In genomic region chr2:112630268-112630667, GRCh38 we compare ENCODE assay signal across 11 cellular contexts. TPM values are rescaled to one million over a fixed set of nuclear protein-coding genes. Genes with fewer than 3 reads are reported as not detected.
A peak's percentile ranks its signal among the peaks of the same experiment; 100 is the strongest.
DNase-seq lines count a peak whose midpoint lies in the region; ATAC-seq, FAIRE-seq and TF ChIP-seq lines count a peak whose summit lies in the region.
"Had no signal": no experiment of that assay in that cellular context is flagged by ENCODE, and none has a peak within 500 bp of the region (broad histone marks: within the 10 kb centered on the region; RNA-seq: fewer than 3 reads in every experiment).

No MANE protein-coding gene starts in this region.

- H4K20me1 ChIP-seq in endothelial cell of umbilical vein (replicated peaks; ENCODE audit: control insufficient read depth, extremely low read depth, insufficient read depth, low read length) = no peaks in the 10 kb centered on the region

- H3K4me1 ChIP-seq in SJSA1 (replicated peaks) (peaks cover 79% of the 10 kb centered on the region), endothelial cell of umbilical vein (ENCODE audit: control insufficient read depth, extremely low read depth, insufficient read depth, low read length) (peaks cover 64% of the 10 kb centered on the region), suprapubic skin (peaks cover 27% of the 10 kb centered on the region)

- H3K79me2 ChIP-seq in endothelial cell of umbilical vein (ENCODE audit: control insufficient read depth, insufficient read depth, low read length) = no peaks in the 10 kb centered on the region

- H3K27ac ChIP-seq in SJSA1 = peak overlapping the region; percentile 68; the same call in 1 of the 2 replicates
- H3K27ac ChIP-seq in endothelial cell of umbilical vein (ENCODE audit: insufficient read depth, low read depth, low read length) = peak overlapping the region; percentile 83
- H3K27ac ChIP-seq in suprapubic skin = no peak overlapping the region
- H3K27ac ChIP-seq: thyroid gland had no signal

- dilution Hi-C loops in endothelial cell of umbilical vein (cut with MboI; ENCODE audit: extremely low pct_ligation_motif_present, low sequenced_read_pairs) = no loop called here

- peaks cover 86% of the 10 kb centered on the region for H3K4me1 Mint-ChIP-seq in activated T-cell treated with anti-CD3 and anti-CD28 coated beads, Interleukin-2, amount 50 U/mL, for 24 hours (ENCODE audit: low read depth)

- no peaks in the 10 kb centered on the region for H3K9me1 ChIP-seq in endothelial cell of umbilical vein (replicated peaks; ENCODE audit: control insufficient read depth, extremely low read depth, insufficient read depth, low read length)

- H3K9me3 ChIP-seq in SJSA1 (replicated peaks) (no peaks in the 10 kb centered on the region), endothelial cell of umbilical vein (replicated peaks; ENCODE audit: control insufficient read depth, insufficient read depth, low read length) (no peaks in the 10 kb centered on the region), suprapubic skin (no peaks in the 10 kb centered on the region)
- H3K9me3 ChIP-seq: thyroid gland had no signal

- no peak for TF ChIP-seq CTCF in endothelial cell of umbilical vein (IDR thresholded peaks at IDR 0.05; ENCODE audit: extremely low read depth in 1 of 2, insufficient read depth in 1 of 2, low read depth in 1 of 2, low read length in 2 of 2)
- TF ChIP-seq CTCF in suprapubic skin (IDR thresholded peaks at IDR 0.05) = no peak

- no peak for TF ChIP-seq EP300 in suprapubic skin (IDR thresholded peaks at IDR 0.05)

- ATAC-seq in HG03135 (IDR thresholded peaks at IDR 0.05; ENCODE audit: unreplicated experiment) (no peak), GM21515 (IDR thresholded peaks at IDR 0.05; ENCODE audit: unreplicated experiment) (no peak)

- CTCF ChIA-PET in endothelial cell of umbilical vein (lab: Charles Lee) = interaction anchor here (0.7 to 8.9 kb wide), 11 partner anchors 9 to 97 kb away, joined by 3 to 171 read pairs (median 4); partner anchors contain the start of gene SLC20A1

- H3K36me3 ChIP-seq in SJSA1 = no peaks in the 10 kb centered on the region
- H3K36me3 ChIP-seq in endothelial cell of umbilical vein (ENCODE audit: control insufficient read depth in 2 of 2, extremely low read depth in 1 of 2, insufficient read depth in 2 of 2, low read length in 2 of 2) = no peaks in the 10 kb centered on the region
- H3K36me3 ChIP-seq in suprapubic skin = no peaks in the 10 kb centered on the region
- H3K36me3 ChIP-seq: thyroid gland had no signal

- peak overlapping the region; percentile 29 for H3K4me2 ChIP-seq in endothelial cell of umbilical vein (ENCODE audit: insufficient read depth, low read length)

- WGBS in suprapubic skin = 62% methylated on average over 4 of the region's 4 CpGs

- peak; percentile 63 for FAIRE-seq in endothelial cell of umbilical vein (lab: Jason Lieb, UNC)

- H3K9me3 Mint-ChIP-seq in activated T-cell treated with anti-CD3 and anti-CD28 coated beads, Interleukin-2, amount 50 U/mL, for 24 hours = no peaks in the 10 kb centered on the region

- no peaks in the 10 kb centered on the region for H3K27me3 ChIP-seq in SJSA1 (replicated peaks)
- H3K27me3 ChIP-seq in endothelial cell of umbilical vein (ENCODE audit: control insufficient read depth in 2 of 2, insufficient read depth in 2 of 2, low read length in 2 of 2) = no peaks in the 10 kb centered on the region
- H3K27me3 ChIP-seq in suprapubic skin = no peaks in the 10 kb centered on the region
- H3K27me3 ChIP-seq: thyroid gland had no signal

- H3K4me3 Mint-ChIP-seq in activated T-cell treated with anti-CD3 and anti-CD28 coated beads, Interleukin-2, amount 50 U/mL, for 24 hours = peak overlapping the region; percentile 60

- H3K36me3 Mint-ChIP-seq in activated T-cell treated with anti-CD3 and anti-CD28 coated beads, Interleukin-2, amount 50 U/mL, for 24 hours (ENCODE audit: low read depth) = no peaks in the 10 kb centered on the region

- TF ChIP-seq POLR2A in endothelial cell of umbilical vein (IDR thresholded peaks at IDR 0.05; ENCODE audit: low read depth, low read length) = no peak
- no peak for TF ChIP-seq POLR2A in suprapubic skin (IDR thresholded peaks at IDR 0.05)

- H3K9ac ChIP-seq in endothelial cell of umbilical vein (replicated peaks; ENCODE audit: extremely low read depth, insufficient read depth, low read length) = peak overlapping the region; percentile 27

- intact Hi-C loops in endothelial cell of umbilical vein (cut with micrococcal nuclease) = no loop called here

- no peak for DNase-seq in activated T-cell treated with anti-CD3 and anti-CD28 coated beads, Interleukin-2, amount 50 U/mL, for 24 hours
- DNase-seq in activated T-cell treated with anti-CD3 and anti-CD28 coated beads, Interleukin-2, amount 50 U/mL, for 1 hour = no peak
- DNase-seq in SJSA1 (ENCODE audit: low read depth in 1 of 2, low spot score in 2 of 2) (peak in 1 of 2 experiments; percentile 25), endothelial cell of umbilical vein (ENCODE audit: low read depth, low spot score) (peak; percentile 62), suprapubic skin (ENCODE audit: low spot score in 2 of 2) (peak; percentile 31 to 44), NCI-H446 treated with DMSO at 0.1 percent for 48 hours (lab: John Stamatoyannopoulos, UW) (no peak)
- DNase-seq: midbrain, NCI-H1417 treated with DMSO at 0.1 percent for 48 hours had no signal

- H3K27me3 Mint-ChIP-seq in activated T-cell treated with anti-CD3 and anti-CD28 coated beads, Interleukin-2, amount 50 U/mL, for 24 hours = peaks cover 21% of the 10 kb centered on the region

- peak overlapping the region; percentile 93 for H2AFZ ChIP-seq in endothelial cell of umbilical vein (ENCODE audit: low read depth, low read length)

- POLR2A ChIA-PET in endothelial cell of umbilical vein (lab: Charles Lee) = interaction anchor here (1.3 kb wide), 1 partner anchor 15 kb away, joined by 4 read pairs; the partner anchor contains the start of gene SLC20A1

- H3K27ac Mint-ChIP-seq in activated T-cell treated with anti-CD3 and anti-CD28 coated beads, Interleukin-2, amount 50 U/mL, for 24 hours = peak overlapping the region; percentile 64

- BruUV-seq in endothelial cell of umbilical vein (replicated peaks; lab: Mats Ljungman, UMichigan) = no TSS peak

- H3K4me3 ChIP-seq in SJSA1 = no peak overlapping the region
- H3K4me3 ChIP-seq in endothelial cell of umbilical vein (replicated peaks in 1 of 3; ENCODE audit: insufficient read depth in 1 of 3, low read depth in 1 of 3, low read length in 3 of 3) = no peak overlapping the region
- H3K4me3 ChIP-seq in suprapubic skin = no peak overlapping the region
- H3K4me3 ChIP-seq: thyroid gland had no signal

TF ChIP-seq in endothelial cell of umbilical vein, 7 proteins besides CTCF, POLR2A, EP300 and RAD21:
- TF ChIP-seq POLR2AphosphoS5 (IDR thresholded peaks at IDR 0.05; ENCODE audit: insufficient read depth, low read depth, low read length) (no peak), JUN (IDR thresholded peaks at IDR 0.05; ENCODE audit: borderline replicate concordance, insufficient read depth, insufficient read length, low read depth) (no peak), FOS (IDR thresholded peaks at IDR 0.05; ENCODE audit: borderline replicate concordance, insufficient read depth, low read length) (no peak), EZH2 (IDR thresholded peaks at IDR 0.05; ENCODE audit: borderline replicate concordance, low read depth, low read length, severe bottlenecking) (no peak), MYC (IDR thresholded peaks at IDR 0.05; ENCODE audit: low read depth, low read length) (no peak), GATA2 (IDR thresholded peaks at IDR 0.05; ENCODE audit: insufficient read depth, insufficient read length, low read depth, low read length) (no peak), MAX (IDR thresholded peaks at IDR 0.05; ENCODE audit: insufficient read depth, insufficient read length) (no peak)
TF ChIP-seq in endothelial cell of umbilical vein: peak in this region for 0.

RNA-seq across cellular contexts. Expression of gene SLC20A1, which starts 15.5 kb away (rescaled TPM):
- 47.4 and 48.3 TPM in 2 replicates for total RNA-seq in SJSA1 (2014; rRNA removed; shearing (Covaris generic))
- 141 and 149 TPM in 2 replicates for total RNA-seq in endothelial cell of umbilical vein
- polyA plus RNA-seq in endothelial cell of umbilical vein = 47.0 and 52.7 TPM in 2 replicates
- polyA plus RNA-seq in endothelial cell of umbilical vein (2011; cell fraction: cytosol; rRNA removed) = 44.5 and 45.5 TPM in 2 replicates
- 146 and 166 TPM in 2 replicates for polyA plus RNA-seq in endothelial cell of umbilical vein (2011; cell fraction: nucleus; rRNA removed)
- 88.7 and 117 TPM in 2 replicates for polyA plus RNA-seq in endothelial cell of umbilical vein (2012)
- polyA minus RNA-seq in endothelial cell of umbilical vein = 95.5 and 107 TPM in 2 replicates
- polyA minus RNA-seq in endothelial cell of umbilical vein (2011; cell fraction: cytosol; rRNA and poly(A)+ RNA removed) = 25.2 TPM
- polyA minus RNA-seq in endothelial cell of umbilical vein (2011; cell fraction: nucleus; rRNA and poly(A)+ RNA removed) = 82.9 and 138 TPM in 2 replicates
- 10 to 100 TPM; 19.2 to 50.6 (median 34.5) TPM for total RNA-seq in suprapubic skin

RNA-seq across cellular contexts. Expression of gene CHCHD5, which starts 45.9 kb away (rescaled TPM):
- total RNA-seq in SJSA1 (2014; rRNA removed; shearing (Covaris generic)) = 4.9 and 14.2 TPM in 2 replicates
- total RNA-seq in endothelial cell of umbilical vein (22.2 and 23.6 TPM in 2 replicates), suprapubic skin (10 to 100 TPM; 11.7 to 23.2 (median 16.1) TPM)
- polyA plus RNA-seq in endothelial cell of umbilical vein = 44.7 and 63.5 TPM in 2 replicates
- 29.0 and 35.3 TPM in 2 replicates for polyA plus RNA-seq in endothelial cell of umbilical vein (2011; cell fraction: cytosol; rRNA removed)
- polyA plus RNA-seq in endothelial cell of umbilical vein (2011; cell fraction: nucleus; rRNA removed) = 10.6 and 12.6 TPM in 2 replicates
- 22.5 and 35.4 TPM in 2 replicates for polyA plus RNA-seq in endothelial cell of umbilical vein (2012)
- polyA minus RNA-seq in endothelial cell of umbilical vein = 9.8 and 10.5 TPM in 2 replicates
- 10.7 TPM for polyA minus RNA-seq in endothelial cell of umbilical vein (2011; cell fraction: cytosol; rRNA and poly(A)+ RNA removed)
- polyA minus RNA-seq in endothelial cell of umbilical vein (2011; cell fraction: nucleus; rRNA and poly(A)+ RNA removed) = 1.6 and 4.6 TPM in 2 replicates

Comparison
In these comparisons a context has a peak if more than half of its experiments do, and no peak if none do; other contexts are left out.
1. DNase-seq: peak in endothelial cell of umbilical vein (single experiment) and suprapubic skin (2 of 2); none in activated T-cell treated with anti-CD3 and anti-CD28 coated beads, Interleukin-2, amount 50 U/mL, for 24 hours (single experiment), activated T-cell treated with anti-CD3 and anti-CD28 coated beads, Interleukin-2, amount 50 U/mL, for 1 hour (single experiment) and NCI-H446 treated with DMSO at 0.1 percent for 48 hours (single experiment).